1 cellular context compared by ENCODE assay signal in the genomic region with DNA sequence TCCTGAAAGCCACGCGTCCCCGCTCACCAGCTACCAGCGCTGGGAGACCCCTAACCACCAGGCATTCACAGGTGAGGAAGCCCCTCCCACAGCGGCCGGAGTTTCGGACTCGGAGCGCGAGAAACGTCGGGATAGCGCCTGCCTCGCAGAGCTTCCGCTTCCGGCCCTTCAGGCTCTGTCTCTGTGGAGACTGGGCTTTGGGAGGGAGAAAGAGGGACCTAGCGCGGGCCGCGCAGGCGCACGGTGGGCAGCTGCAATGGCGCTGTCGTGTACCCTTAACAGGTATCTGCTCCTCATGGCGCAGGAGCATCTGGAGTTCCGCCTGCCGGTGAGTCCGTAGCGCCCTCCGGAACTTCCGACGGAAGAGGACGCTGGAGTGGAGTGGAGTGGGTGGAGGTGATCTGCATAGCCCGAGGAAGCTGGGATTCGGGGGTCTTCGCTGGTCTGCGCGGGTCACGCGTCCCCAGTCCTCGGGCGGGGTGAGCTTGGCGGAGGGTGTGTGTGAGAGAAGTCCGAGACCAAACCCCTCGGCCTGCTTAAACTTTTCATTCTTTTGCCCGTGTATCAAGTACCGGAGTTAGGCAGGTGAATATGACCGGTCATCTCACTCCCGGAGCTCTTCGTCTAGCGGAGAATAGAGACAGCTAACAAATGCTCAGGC.
TF ChIP-seq lines count a peak whose summit lies in the region.

A gene (plus strand): TSS at position 246 of the 661 bp plus-strand sequence. CDS start 11 bp downstream, at position 257.

TF ChIP-seq in K562, 482 proteins besides CTCF, POLR2A, EP300 and RAD21 (continued from another document and continues in another):
- TF ChIP-seq CBX3 (IDR thresholded peaks at IDR 0.05; ENCODE audit: borderline replicate concordance in 1 of 2, low read length in 2 of 2) (peak in 1 of 2 experiments; percentile 15; a peak in 1 of 3 replicates), RCOR1 (IDR thresholded peaks at IDR 0.05; ENCODE audit: borderline replicate concordance in 1 of 2, low read depth in 2 of 2, low read length in 2 of 2) (peak in 1 of 2 experiments; percentile 71; a peak in 1 of 4 replicates), MBD2 (IDR thresholded peaks at IDR 0.05; ENCODE audit: borderline replicate concordance, low read depth) (peak; percentile 83), TCF7 (IDR thresholded peaks at IDR 0.05; ENCODE audit: borderline replicate concordance) (no peak), ZNF184 (CRISPR knock-in tag; IDR thresholded peaks at IDR 0.05) (no peak), FOXP1 (CRISPR knock-in tag; IDR thresholded peaks at IDR 0.05) (peak; percentile 69; the same call in 1 of the 2 replicates), STAT5B (CRISPR knock-in tag; IDR thresholded peaks at IDR 0.05) (no peak), TAF1 (IDR thresholded peaks at IDR 0.05; ENCODE audit: control insufficient read depth, extremely low read depth, insufficient read depth, low read length, severe bottlenecking) (peak; percentile 94), PHF20 (IDR thresholded peaks at IDR 0.05; ENCODE audit: partially characterized antibody) (peak; percentile 76), CBX5 (IDR thresholded peaks at IDR 0.05; ENCODE audit: borderline replicate concordance, low read depth) (no peak), GATAD2B (IDR thresholded peaks at IDR 0.05; ENCODE audit: borderline replicate concordance) (peak; percentile 29), ESRRB (CRISPR knock-in tag; IDR thresholded peaks at IDR 0.05; ENCODE audit: borderline replicate concordance) (no peak), STAT5A (IDR thresholded peaks at IDR 0.05; ENCODE audit: borderline replicate concordance, low read length) (no peak), GATAD2A (IDR thresholded peaks at IDR 0.05) (no peak), ZEB2 (IDR thresholded peaks at IDR 0.05) (peak; percentile 72; the same call in 1 of the 2 replicates), ZNF408 (CRISPR knock-in tag; IDR thresholded peaks at IDR 0.05; ENCODE audit: low read depth) (no peak), ZNF507 (tag; conservative IDR thresholded peaks at IDR 0.05) (no peak), ZZZ3 (IDR thresholded peaks at IDR 0.05) (no peak), ZNF644 (tag; IDR thresholded peaks at IDR 0.05; ENCODE audit: low read depth) (no peak), ZNF24 (IDR thresholded peaks at IDR 0.05) (no peak), MAFF (IDR thresholded peaks at IDR 0.05; ENCODE audit: low read length) (no peak), KDM1A (IDR thresholded peaks at IDR 0.05) (no peak), ZNF174 (CRISPR knock-in tag; IDR thresholded peaks at IDR 0.05) (no peak), TSC22D4 (tag; IDR thresholded peaks at IDR 0.05) (no peak), ASH1L (IDR thresholded peaks at IDR 0.05; ENCODE audit: borderline replicate concordance, low read depth, partially characterized antibody) (no peak), RBM22 (IDR thresholded peaks at IDR 0.05; ENCODE audit: low read depth, low read length, poor library complexity, severe bottlenecking) (peak; percentile 37), FOXM1 (IDR thresholded peaks at IDR 0.05; ENCODE audit: low read depth) (no peak), FOXM1 (CRISPR knock-in tag; IDR thresholded peaks at IDR 0.05; ENCODE audit: low read depth) (no peak), BRD4 (IDR thresholded peaks at IDR 0.05) (peak; percentile 84; the same call in 1 of the 2 replicates), HMG20B (CRISPR knock-in tag; IDR thresholded peaks at IDR 0.05) (no peak), NR2F6 (CRISPR knock-in tag; IDR thresholded peaks at IDR 0.05) (no peak), MEIS2 (IDR thresholded peaks at IDR 0.05; ENCODE audit: partially characterized antibody) (peak; percentile 83), CAMTA2 (CRISPR knock-in tag; conservative IDR thresholded peaks at IDR 0.05) (0 out of 2 replicates have a peak, but pooled peaks have one; percentile 70), MAZ (CRISPR knock-in tag; conservative IDR thresholded peaks at IDR 0.05 in 1 of 2, IDR thresholded peaks at IDR 0.05 in 1 of 2) (peak; percentile 71 to 81; a peak in 3 of 4 replicates), NFRKB (IDR thresholded peaks at IDR 0.05; ENCODE audit: low read depth) (peak; percentile 95), SETDB1 (IDR thresholded peaks at IDR 0.05; ENCODE audit: low read length) (no peak), MED1 (CRISPR knock-in tag; IDR thresholded peaks at IDR 0.05; ENCODE audit: borderline replicate concordance) (no peak), KLF10 (CRISPR knock-in tag; IDR thresholded peaks at IDR 0.05) (no peak), SUPT5H (IDR thresholded peaks at IDR 0.05) (peak; percentile 97), ZC3H4 (CRISPR knock-in tag; IDR thresholded peaks at IDR 0.05; ENCODE audit: borderline replicate concordance) (no peak), NFXL1 (CRISPR knock-in tag; IDR thresholded peaks at IDR 0.05) (no peak), POLR2AphosphoS2 (IDR thresholded peaks at IDR 0.05; ENCODE audit: low read length) (peak; percentile 58; the same call in 1 of the 2 replicates), POLR2G (IDR thresholded peaks at IDR 0.05; ENCODE audit: low read depth, low read length) (peak; percentile 98), RBM34 (IDR thresholded peaks at IDR 0.05; ENCODE audit: borderline replicate concordance, insufficient read depth, low read length) (no peak), SNIP1 (IDR thresholded peaks at IDR 0.05; ENCODE audit: low read depth) (no peak), RBM14 (IDR thresholded peaks at IDR 0.05; ENCODE audit: borderline replicate concordance, insufficient read depth, low read depth, low read length) (no peak), BACH1 (tag; IDR thresholded peaks at IDR 0.05) (no peak), ARID2 (IDR thresholded peaks at IDR 0.05) (no peak)
- TF ChIP-seq, protein P1, sequence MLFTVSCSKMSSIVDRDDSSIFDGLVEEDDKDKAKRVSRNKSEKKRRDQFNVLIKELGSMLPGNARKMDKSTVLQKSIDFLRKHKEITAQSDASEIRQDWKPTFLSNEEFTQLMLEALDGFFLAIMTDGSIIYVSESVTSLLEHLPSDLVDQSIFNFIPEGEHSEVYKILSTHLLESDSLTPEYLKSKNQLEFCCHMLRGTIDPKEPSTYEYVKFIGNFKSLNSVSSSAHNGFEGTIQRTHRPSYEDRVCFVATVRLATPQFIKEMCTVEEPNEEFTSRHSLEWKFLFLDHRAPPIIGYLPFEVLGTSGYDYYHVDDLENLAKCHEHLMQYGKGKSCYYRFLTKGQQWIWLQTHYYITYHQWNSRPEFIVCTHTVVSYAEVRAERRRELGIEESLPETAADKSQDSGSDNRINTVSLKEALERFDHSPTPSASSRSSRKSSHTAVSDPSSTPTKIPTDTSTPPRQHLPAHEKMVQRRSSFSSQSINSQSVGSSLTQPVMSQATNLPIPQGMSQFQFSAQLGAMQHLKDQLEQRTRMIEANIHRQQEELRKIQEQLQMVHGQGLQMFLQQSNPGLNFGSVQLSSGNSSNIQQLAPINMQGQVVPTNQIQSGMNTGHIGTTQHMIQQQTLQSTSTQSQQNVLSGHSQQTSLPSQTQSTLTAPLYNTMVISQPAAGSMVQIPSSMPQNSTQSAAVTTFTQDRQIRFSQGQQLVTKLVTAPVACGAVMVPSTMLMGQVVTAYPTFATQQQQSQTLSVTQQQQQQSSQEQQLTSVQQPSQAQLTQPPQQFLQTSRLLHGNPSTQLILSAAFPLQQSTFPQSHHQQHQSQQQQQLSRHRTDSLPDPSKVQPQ (CRISPR knock-in tag; IDR thresholded peaks at IDR 0.05; ENCODE audit: borderline replicate concordance), result no peak
- TF ChIP-seq, protein P2, sequence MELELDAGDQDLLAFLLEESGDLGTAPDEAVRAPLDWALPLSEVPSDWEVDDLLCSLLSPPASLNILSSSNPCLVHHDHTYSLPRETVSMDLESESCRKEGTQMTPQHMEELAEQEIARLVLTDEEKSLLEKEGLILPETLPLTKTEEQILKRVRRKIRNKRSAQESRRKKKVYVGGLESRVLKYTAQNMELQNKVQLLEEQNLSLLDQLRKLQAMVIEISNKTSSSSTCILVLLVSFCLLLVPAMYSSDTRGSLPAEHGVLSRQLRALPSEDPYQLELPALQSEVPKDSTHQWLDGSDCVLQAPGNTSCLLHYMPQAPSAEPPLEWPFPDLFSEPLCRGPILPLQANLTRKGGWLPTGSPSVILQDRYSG (tag; conservative IDR thresholded peaks at IDR 0.05; ENCODE audit: low read depth), result no peak
- TF ChIP-seq, protein P3, sequence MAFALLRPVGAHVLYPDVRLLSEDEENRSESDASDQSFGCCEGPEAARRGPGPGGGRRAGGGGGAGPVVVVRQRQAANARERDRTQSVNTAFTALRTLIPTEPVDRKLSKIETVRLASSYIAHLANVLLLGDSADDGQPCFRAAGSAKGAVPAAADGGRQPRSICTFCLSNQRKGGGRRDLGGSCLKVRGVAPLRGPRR (CRISPR knock-in tag; IDR thresholded peaks at IDR 0.05), result no peak
- TF ChIP-seq, protein P4, sequence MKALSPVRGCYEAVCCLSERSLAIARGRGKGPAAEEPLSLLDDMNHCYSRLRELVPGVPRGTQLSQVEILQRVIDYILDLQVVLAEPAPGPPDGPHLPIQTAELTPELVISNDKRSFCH (CRISPR knock-in tag; IDR thresholded peaks at IDR 0.05), result no peak
- TF ChIP-seq, protein P4 (tag; IDR thresholded peaks at IDR 0.05), result no peak
- TF ChIP-seq, protein P5, sequence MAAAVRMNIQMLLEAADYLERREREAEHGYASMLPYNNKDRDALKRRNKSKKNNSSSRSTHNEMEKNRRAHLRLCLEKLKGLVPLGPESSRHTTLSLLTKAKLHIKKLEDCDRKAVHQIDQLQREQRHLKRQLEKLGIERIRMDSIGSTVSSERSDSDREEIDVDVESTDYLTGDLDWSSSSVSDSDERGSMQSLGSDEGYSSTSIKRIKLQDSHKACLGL (CRISPR knock-in tag; IDR thresholded peaks at IDR 0.05; ENCODE audit: borderline replicate concordance, poor library complexity, severe bottlenecking), result no peak
- TF ChIP-seq, protein P6, sequence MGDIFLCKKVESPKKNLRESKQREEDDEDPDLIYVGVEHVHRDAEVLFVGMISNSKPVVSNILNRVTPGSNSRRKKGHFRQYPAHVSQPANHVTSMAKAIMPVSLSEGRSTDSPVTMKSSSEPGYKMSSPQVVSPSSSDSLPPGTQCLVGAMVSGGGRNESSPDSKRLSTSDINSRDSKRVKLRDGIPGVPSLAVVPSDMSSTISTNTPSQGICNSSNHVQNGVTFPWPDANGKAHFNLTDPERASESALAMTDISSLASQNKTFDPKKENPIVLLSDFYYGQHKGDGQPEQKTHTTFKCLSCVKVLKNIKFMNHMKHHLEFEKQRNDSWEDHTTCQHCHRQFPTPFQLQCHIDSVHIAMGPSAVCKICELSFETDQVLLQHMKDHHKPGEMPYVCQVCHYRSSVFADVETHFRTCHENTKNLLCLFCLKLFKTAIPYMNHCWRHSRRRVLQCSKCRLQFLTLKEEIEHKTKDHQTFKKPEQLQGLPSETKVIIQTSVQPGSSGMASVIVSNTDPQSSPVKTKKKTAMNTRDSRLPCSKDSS (IDR thresholded peaks at IDR 0.05; ENCODE audit: low read depth, partially characterized antibody), result no peak
- TF ChIP-seq, protein P7, sequence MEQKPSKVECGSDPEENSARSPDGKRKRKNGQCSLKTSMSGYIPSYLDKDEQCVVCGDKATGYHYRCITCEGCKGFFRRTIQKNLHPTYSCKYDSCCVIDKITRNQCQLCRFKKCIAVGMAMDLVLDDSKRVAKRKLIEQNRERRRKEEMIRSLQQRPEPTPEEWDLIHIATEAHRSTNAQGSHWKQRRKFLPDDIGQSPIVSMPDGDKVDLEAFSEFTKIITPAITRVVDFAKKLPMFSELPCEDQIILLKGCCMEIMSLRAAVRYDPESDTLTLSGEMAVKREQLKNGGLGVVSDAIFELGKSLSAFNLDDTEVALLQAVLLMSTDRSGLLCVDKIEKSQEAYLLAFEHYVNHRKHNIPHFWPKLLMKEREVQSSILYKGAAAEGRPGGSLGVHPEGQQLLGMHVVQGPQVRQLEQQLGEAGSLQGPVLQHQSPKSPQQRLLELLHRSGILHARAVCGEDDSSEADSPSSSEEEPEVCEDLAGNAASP (IDR thresholded peaks at IDR 0.05), result no peak
- TF ChIP-seq, protein P8, sequence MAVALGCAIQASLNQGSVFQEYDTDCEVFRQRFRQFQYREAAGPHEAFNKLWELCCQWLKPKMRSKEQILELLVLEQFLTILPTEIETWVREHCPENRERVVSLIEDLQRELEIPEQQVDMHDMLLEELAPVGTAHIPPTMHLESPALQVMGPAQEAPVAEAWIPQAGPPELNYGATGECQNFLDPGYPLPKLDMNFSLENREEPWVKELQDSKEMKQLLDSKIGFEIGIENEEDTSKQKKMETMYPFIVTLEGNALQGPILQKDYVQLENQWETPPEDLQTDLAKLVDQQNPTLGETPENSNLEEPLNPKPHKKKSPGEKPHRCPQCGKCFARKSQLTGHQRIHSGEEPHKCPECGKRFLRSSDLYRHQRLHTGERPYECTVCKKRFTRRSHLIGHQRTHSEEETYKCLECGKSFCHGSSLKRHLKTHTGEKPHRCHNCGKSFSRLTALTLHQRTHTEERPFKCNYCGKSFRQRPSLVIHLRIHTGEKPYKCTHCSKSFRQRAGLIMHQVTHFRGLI (CRISPR knock-in tag; IDR thresholded peaks at IDR 0.05), result no peak
- TF ChIP-seq, protein P9, sequence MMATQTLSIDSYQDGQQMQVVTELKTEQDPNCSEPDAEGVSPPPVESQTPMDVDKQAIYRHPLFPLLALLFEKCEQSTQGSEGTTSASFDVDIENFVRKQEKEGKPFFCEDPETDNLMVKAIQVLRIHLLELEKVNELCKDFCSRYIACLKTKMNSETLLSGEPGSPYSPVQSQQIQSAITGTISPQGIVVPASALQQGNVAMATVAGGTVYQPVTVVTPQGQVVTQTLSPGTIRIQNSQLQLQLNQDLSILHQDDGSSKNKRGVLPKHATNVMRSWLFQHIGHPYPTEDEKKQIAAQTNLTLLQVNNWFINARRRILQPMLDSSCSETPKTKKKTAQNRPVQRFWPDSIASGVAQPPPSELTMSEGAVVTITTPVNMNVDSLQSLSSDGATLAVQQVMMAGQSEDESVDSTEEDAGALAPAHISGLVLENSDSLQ (IDR thresholded peaks at IDR 0.05), result no peak; the same call in 1 of the 2 replicates
- TF ChIP-seq, protein P10, sequence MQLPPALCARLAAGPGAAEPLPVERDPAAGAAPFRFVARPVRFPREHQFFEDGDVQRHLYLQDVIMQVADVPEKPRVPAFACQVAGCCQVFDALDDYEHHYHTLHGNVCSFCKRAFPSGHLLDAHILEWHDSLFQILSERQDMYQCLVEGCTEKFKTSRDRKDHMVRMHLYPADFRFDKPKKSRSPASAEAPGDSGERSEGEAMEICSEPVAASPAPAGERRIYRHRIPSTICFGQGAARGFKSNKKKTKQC (CRISPR knock-in tag; IDR thresholded peaks at IDR 0.05), result peak; percentile 74; the same call in 1 of the 2 replicates
- TF ChIP-seq, protein P11, sequence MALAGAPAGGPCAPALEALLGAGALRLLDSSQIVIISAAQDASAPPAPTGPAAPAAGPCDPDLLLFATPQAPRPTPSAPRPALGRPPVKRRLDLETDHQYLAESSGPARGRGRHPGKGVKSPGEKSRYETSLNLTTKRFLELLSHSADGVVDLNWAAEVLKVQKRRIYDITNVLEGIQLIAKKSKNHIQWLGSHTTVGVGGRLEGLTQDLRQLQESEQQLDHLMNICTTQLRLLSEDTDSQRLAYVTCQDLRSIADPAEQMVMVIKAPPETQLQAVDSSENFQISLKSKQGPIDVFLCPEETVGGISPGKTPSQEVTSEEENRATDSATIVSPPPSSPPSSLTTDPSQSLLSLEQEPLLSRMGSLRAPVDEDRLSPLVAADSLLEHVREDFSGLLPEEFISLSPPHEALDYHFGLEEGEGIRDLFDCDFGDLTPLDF (CRISPR knock-in tag; IDR thresholded peaks at IDR 0.05), result no peak
